ENCODE assay signal across 31 cellular contexts in the genomic region with DNA sequence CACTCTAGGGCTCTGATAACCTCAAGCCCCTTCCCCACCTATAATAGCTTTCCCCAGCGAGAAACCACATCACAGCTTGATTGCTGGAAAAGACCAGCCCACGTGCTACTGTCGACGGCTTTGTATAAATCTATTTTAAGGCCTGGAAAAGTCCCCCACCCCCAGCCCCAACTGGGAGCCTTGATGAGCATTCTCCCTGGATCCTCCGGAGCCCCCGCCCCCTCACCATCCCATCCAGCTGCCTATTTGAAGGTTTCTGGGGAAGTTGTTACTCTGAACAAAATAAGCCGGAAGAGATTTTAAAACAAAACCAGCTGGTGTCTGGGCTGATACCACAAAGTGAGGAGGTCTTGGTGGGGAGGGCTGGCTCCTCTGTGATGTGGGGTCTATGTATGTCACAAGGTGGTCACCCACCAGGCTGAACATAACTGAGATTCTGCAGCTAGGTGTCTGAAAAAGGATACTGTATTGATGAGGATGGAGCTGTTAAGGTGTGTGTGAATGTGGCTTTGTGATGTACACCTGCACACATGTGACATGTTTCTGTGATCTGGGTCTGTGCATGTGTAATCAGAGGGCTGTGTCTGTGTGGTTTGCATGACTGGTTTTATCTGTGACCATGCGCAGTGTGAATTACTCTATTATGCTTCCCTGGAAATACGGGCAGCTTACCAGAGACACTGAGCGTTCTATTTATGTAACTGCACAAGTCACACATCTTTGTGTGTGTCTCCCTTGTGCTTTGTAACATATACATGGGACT. TPM values are rescaled to one million over a fixed set of nuclear protein-coding genes. Genes with fewer than 3 reads are reported as not detected.
DNase-seq lines count a peak whose midpoint lies in the region; ATAC-seq and TF ChIP-seq lines count a peak whose summit lies in the region.
"Had no signal": no experiment of that assay in that cellular context is flagged by ENCODE, and none has a peak within 500 bp of the region (broad histone marks: within the 10 kb centered on the region; RNA-seq: fewer than 3 reads in every experiment).

No MANE protein-coding gene starts in this region.

- H3K27me3 Mint-ChIP-seq in activated T-helper 17 cell treated with anti-CD3 and anti-CD28 coated beads, Interleukin-2, amount 50 U/mL, for 72 hours: no peaks in the 10 kb centered on the region
- peaks cover 0 to 5% (median 0%) of the 10 kb centered on the region in 5 donors for H3K27me3 Mint-ChIP-seq in naive thymus-derived CD4-positive, alpha-beta T cell

- no peaks in the 10 kb centered on the region for H3K27me3 ChIP-seq in naive thymus-derived CD4-positive, alpha-beta T cell (ENCODE audit: control insufficient read depth in 2 of 2, insufficient read depth in 2 of 2, low read length in 2 of 2)
- H3K27me3 ChIP-seq in adrenal gland: no peaks in the 10 kb centered on the region
- H3K27me3 ChIP-seq: gastroesophageal sphincter, hepatocyte, ovary, uterus had no signal

- no peaks in the 10 kb centered on the region for H3K9me3 Mint-ChIP-seq in activated T-helper 17 cell treated with anti-CD3 and anti-CD28 coated beads, Interleukin-2, amount 50 U/mL, for 72 hours
- peaks cover 0 to 2% (median 0%) of the 10 kb centered on the region in 11 donors for H3K9me3 Mint-ChIP-seq in naive thymus-derived CD4-positive, alpha-beta T cell
- H3K9me3 Mint-ChIP-seq: T-helper 2 cell treated with Interferon-gamma antibody and Interleukin-4, amounts not matched to agents 5 μg/mL and 100 μg/mL, for 36 hours had no signal

- H3K36me3 ChIP-seq in naive thymus-derived CD4-positive, alpha-beta T cell (ENCODE audit: control insufficient read depth in 2 of 3, insufficient read depth in 3 of 3, low read length in 3 of 3): no peaks in the 10 kb centered on the region
- no peaks in the 10 kb centered on the region for H3K36me3 ChIP-seq in adrenal gland (replicated peaks in 1 of 2)
- H3K36me3 ChIP-seq: lower lobe of right lung, ovary, uterus had no signal

- DNase-seq in Ammon's horn (ENCODE audit: low spot score) (peak; percentile 48), adrenal gland (no peak)
- DNase-seq in Jurkat, Clone E6-1 (ENCODE audit: low read depth, low spot score): peak; percentile 81
- DNase-seq in naive thymus-derived CD4-positive, alpha-beta T cell: no peak
- DNase-seq: activated CD4-positive, alpha-beta T cell treated with anti-CD3 and anti-CD28 coated beads for 4 hours; activated naive CD4-positive, alpha-beta T cell; activated T-cell treated with anti-CD3 and anti-CD28 coated beads, Interleukin-2, amount 50 U/mL, for 1 hour; AML-193; amniotic stem cell; H7; Karpas-422; mucosa of descending colon; NCI-H1417; NCI-H2029 treated with DMSO at 0.1 percent for 48 hours; NCI-H2227 treated with DMSO at 0.1 percent for 48 hours; NCI-H69; ovary; PC-9; retina; Right ventricle myocardium superior; stimulated activated naive CD4-positive, alpha-beta T cell; uterus had no signal

- TF ChIP-seq POLR2A in adrenal gland (IDR thresholded peaks at IDR 0.05): no peak

- CTCF ChIA-PET in naive thymus-derived CD4-positive, alpha-beta T cell (lab: Charles Lee): interaction anchor here (0.6 kb wide), 1 partner anchor 31 kb away, joined by 3 read pairs; no protein-coding TSS in a partner anchor

- no peak for ATAC-seq in activated T-helper 17 cell treated with anti-CD3 and anti-CD28 coated beads, Interleukin-2, amount 50 U/mL, for 72 hours (replicated peaks)
- peak; percentile 41 for ATAC-seq in naive thymus-derived CD4-positive, alpha-beta T cell
- ATAC-seq in GM18861 (IDR thresholded peaks at IDR 0.05; ENCODE audit: unreplicated experiment) (no peak), GM18858 (IDR thresholded peaks at IDR 0.05; ENCODE audit: unreplicated experiment) (no peak), HG03342 (IDR thresholded peaks at IDR 0.05; ENCODE audit: unreplicated experiment) (no peak)
- ATAC-seq: gastroesophageal sphincter, lower lobe of right lung, mucosa of descending colon had no signal

- H3K4me3 Mint-ChIP-seq in activated T-helper 17 cell treated with anti-CD3 and anti-CD28 coated beads, Interleukin-2, amount 50 U/mL, for 72 hours: no peak overlapping the region
- no peak overlapping the region for H3K4me3 Mint-ChIP-seq in naive thymus-derived CD4-positive, alpha-beta T cell
- H3K4me3 Mint-ChIP-seq: T-helper 2 cell treated with Interferon-gamma antibody and Interleukin-4, amounts not matched to agents 5 μg/mL and 100 μg/mL, for 36 hours had no signal

- H3K4me1 Mint-ChIP-seq in activated T-helper 17 cell treated with anti-CD3 and anti-CD28 coated beads, Interleukin-2, amount 50 U/mL, for 72 hours: peaks cover under 1% of the 10 kb centered on the region
- H3K4me1 Mint-ChIP-seq in naive thymus-derived CD4-positive, alpha-beta T cell: peaks cover 0 to 10% (median 6%) of the 10 kb centered on the region in 7 donors

- no peaks in the 10 kb centered on the region for H3K36me3 Mint-ChIP-seq in activated T-helper 17 cell treated with anti-CD3 and anti-CD28 coated beads, Interleukin-2, amount 50 U/mL, for 72 hours (ENCODE audit: low read depth)
- peaks cover 0 to 15% (median 0%) of the 10 kb centered on the region in 5 donors for H3K36me3 Mint-ChIP-seq in naive thymus-derived CD4-positive, alpha-beta T cell

- H3K4me1 ChIP-seq in naive thymus-derived CD4-positive, alpha-beta T cell (ENCODE audit: control insufficient read depth in 2 of 2, insufficient read depth in 2 of 2, low read length in 2 of 2): no peaks in the 10 kb centered on the region
- H3K4me1 ChIP-seq in adrenal gland (replicated peaks in 1 of 2): no peaks in the 10 kb centered on the region
- H3K4me1 ChIP-seq: gastroesophageal sphincter, lower lobe of right lung, uterus had no signal

- POLR2A ChIA-PET in naive thymus-derived CD4-positive, alpha-beta T cell (lab: Charles Lee): interaction anchor here (0.5 kb wide), 1 partner anchor 109 kb away, joined by 3 read pairs; the partner anchor contains the start of gene ZNF684

- intact Hi-C loops in naive thymus-derived CD4-positive, alpha-beta T cell (cut with micrococcal nuclease): no loop called here
- intact Hi-C loops in adrenal gland (cut with DNase I): no loop called here

- no peak overlapping the region for H3K27ac ChIP-seq in naive thymus-derived CD4-positive, alpha-beta T cell (ENCODE audit: low read depth, low read length)
- H3K27ac ChIP-seq in adrenal gland: no peak overlapping the region
- H3K27ac ChIP-seq: gastroesophageal sphincter, hepatocyte, lower lobe of right lung, ovary, PC-9, uterus, VCaP had no signal

- H3K27ac Mint-ChIP-seq in activated T-helper 17 cell treated with anti-CD3 and anti-CD28 coated beads, Interleukin-2, amount 50 U/mL, for 72 hours: peak overlapping the region; percentile 6
- H3K27ac Mint-ChIP-seq in naive thymus-derived CD4-positive, alpha-beta T cell: peak overlapping the region in 1 of 9 donors; percentile 59
- H3K27ac Mint-ChIP-seq: T-helper 2 cell treated with Interferon-gamma antibody and Interleukin-4, amounts not matched to agents 5 μg/mL and 100 μg/mL, for 36 hours had no signal

- H3K9me3 ChIP-seq in naive thymus-derived CD4-positive, alpha-beta T cell (ENCODE audit: control insufficient read depth in 2 of 3, low read length in 3 of 3): no peaks in the 10 kb centered on the region
- H3K9me3 ChIP-seq in adrenal gland (replicated peaks in 1 of 3): no peaks in the 10 kb centered on the region
- H3K9me3 ChIP-seq: gastroesophageal sphincter, lower lobe of right lung, mucosa of descending colon, ovary, uterus had no signal

- H3K4me3 ChIP-seq in Jurkat, Clone E6-1 (ENCODE audit: low read length): no peak overlapping the region
- H3K4me3 ChIP-seq in naive thymus-derived CD4-positive, alpha-beta T cell (ENCODE audit: low read length): no peak overlapping the region
- H3K4me3 ChIP-seq in adrenal gland: no peak overlapping the region
- H3K4me3 ChIP-seq: gastroesophageal sphincter, hepatocyte, lower lobe of right lung, mucosa of descending colon, ovary, PC-9, uterus had no signal

- WGBS in adrenal gland, 4 donors: 81 to 91% (median 85%) methylated on average over 10 of the region's 10 CpGs

- TF ChIP-seq CTCF in adrenal gland (IDR thresholded peaks at IDR 0.05): no peak

RNA-seq across cellular contexts. Expression of gene RIMS3, which starts 25.0 kb away (rescaled TPM):
- polyA plus RNA-seq in Jurkat, Clone E6-1 (2012; ENCODE audit: insufficient read depth, insufficient read length): 13.9 TPM
- total RNA-seq in activated T-helper 17 cell treated with anti-CD3 and anti-CD28 coated beads, Interleukin-2, amount 50 U/mL, for 72 hours: 1 to 10 TPM; 3.0 to 4.2 TPM
- 1 to 10 TPM; 1.1 to 2.8 (median 2.2) TPM for total RNA-seq in naive thymus-derived CD4-positive, alpha-beta T cell
- 1 to 10 TPM; 2.2 to 4.3 TPM for polyA plus RNA-seq in naive thymus-derived CD4-positive, alpha-beta T cell
- 10 to 100 TPM in 1 of 8 donors, 1 to 10 TPM in 7; 1.6 to 10.3 (median 2.9) TPM for total RNA-seq in adrenal gland
- 1 to 10 TPM in 2 of 3 donors, under 1 TPM in 1; 0.84 to 5.1 (median 3.9) TPM for polyA plus RNA-seq in adrenal gland

RNA-seq across cellular contexts. Expression of gene NFYC, which starts 51.0 kb away (rescaled TPM):
- 87.5 TPM for polyA plus RNA-seq in Jurkat, Clone E6-1 (2012; ENCODE audit: insufficient read depth, insufficient read length)
- total RNA-seq in activated T-helper 17 cell treated with anti-CD3 and anti-CD28 coated beads, Interleukin-2, amount 50 U/mL, for 72 hours: 10 to 100 TPM; 61.2 to 65.2 TPM
- 10 to 100 TPM; 44.2 to 88.5 (median 73.6) TPM for total RNA-seq in naive thymus-derived CD4-positive, alpha-beta T cell
- 10 to 100 TPM; 36.2 to 63.4 TPM for polyA plus RNA-seq in naive thymus-derived CD4-positive, alpha-beta T cell
- total RNA-seq in adrenal gland: 10 to 100 TPM; 35.9 to 73.8 (median 51.2) TPM
- polyA plus RNA-seq in adrenal gland: 10 to 100 TPM; 37.5 to 65.2 (median 38.8) TPM

Comparison
In these comparisons a context has a peak if more than half of its experiments do, and no peak if none do; other contexts are left out.
1. DNase-seq: peak in Ammon's horn (single experiment) and Jurkat, Clone E6-1 (single experiment); none in naive thymus-derived CD4-positive, alpha-beta T cell (0 of 9) and adrenal gland (0 of 7).